Comparison of ENCODE assay signal across 8 cellular contexts in the genomic region with DNA sequence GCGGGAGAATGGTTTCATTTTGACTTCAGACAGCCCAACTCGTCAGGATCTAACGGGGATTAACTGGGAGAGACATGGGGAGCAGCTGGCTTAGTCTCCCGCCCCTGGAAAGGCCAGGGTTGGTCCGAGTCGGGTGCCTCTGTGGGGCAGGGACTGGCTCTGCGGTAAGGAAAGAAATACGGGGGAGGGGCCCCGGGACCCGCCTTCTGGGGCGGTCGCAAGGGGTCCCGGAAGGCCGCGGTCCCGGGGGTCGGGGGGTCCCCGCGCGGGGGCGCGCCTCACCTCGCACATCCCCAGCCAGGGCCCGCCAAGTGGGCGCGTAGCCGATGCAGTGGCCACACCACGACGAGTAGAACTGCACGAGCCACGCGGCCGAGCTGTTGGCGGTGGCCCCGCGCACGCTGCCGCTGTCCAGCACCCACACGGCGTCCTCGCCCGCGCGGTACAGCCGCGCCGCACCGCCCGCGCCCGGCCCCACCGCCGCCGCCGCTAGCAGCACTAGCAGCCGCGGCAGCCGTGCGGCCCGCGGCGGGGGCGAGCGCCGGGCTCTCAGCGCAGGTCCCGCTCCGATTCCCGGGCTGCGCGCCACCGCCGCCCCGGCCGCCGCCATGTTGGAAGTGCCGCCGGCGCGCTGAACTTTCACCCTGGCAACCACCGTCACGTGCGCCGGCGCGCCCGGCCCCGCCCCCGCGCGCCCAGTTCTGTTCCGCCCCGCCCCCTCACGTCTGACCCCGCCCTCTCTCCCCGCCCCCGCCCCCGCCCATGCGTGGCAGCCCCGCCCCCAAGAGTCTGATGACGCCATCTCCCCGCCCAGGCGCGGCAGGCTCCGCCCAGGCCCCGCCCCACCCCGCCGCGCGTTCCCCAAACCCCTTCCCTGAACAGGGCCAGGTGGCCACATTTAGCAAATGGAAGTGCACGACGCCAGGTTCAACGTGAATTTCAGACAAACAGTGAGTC. TPM values are rescaled to one million over a fixed set of nuclear protein-coding genes. Genes with fewer than 3 reads are reported as not detected.
DNase-seq lines count a peak whose midpoint lies in the region; FAIRE-seq and TF ChIP-seq lines count a peak whose summit lies in the region.

Gene QSOX2, minus strand, starts transcription at position 619 of the 957 bp plus-strand sequence. Its CDS starts 9 bp downstream, at position 610.

- 0 to 1% methylated on average over 68 to 113 of the region's 113 CpGs for WGBS in esophagus, 2 donors

- POLR2A ChIA-PET in PC-9 (lab: Charles Lee; ENCODE audit: unreplicated experiment), result interaction anchor here (0.8 kb wide), 1 partner anchor 16 kb away, joined by 7 read pairs; no protein-coding TSS in a partner anchor

- H3F3A ChIP-seq in PC-9 (ENCODE audit: insufficient read depth, low read depth), result peaks cover 6% of the 10 kb centered on the region; the same call in 1 of the 2 replicates

- peaks cover 46% of the 10 kb centered on the region for H3K4me1 Mint-ChIP-seq in activated T-cell treated with anti-CD3 and anti-CD28 coated beads, Interleukin-2, amount 50 U/mL, for 24 hours (ENCODE audit: low read depth)

- intact Hi-C loops in PC-9 (cut with micrococcal nuclease; ENCODE audit: unreplicated experiment), result loop anchor here (1.0 kb wide), 1 partner anchor 17 kb away; no protein-coding TSS in a partner anchor

- H3K9me2 ChIP-seq in PC-9 (ENCODE audit: insufficient read depth), result no peaks in the 10 kb centered on the region

- H3K79me2 ChIP-seq in PC-9 (ENCODE audit: low read depth), result peaks cover 48% of the 10 kb centered on the region

- peak within 1 kb of the TSS; percentile 54; the same call in 1 of the 2 replicates for H2AFZ ChIP-seq in PC-9

- CTCF ChIA-PET in PC-9 (lab: Charles Lee), result interaction anchor here (0.8 kb wide), 1 partner anchor 17 kb away, joined by 3 read pairs; no protein-coding TSS in a partner anchor

- no peak for TF ChIP-seq CTCF in PC-9 (conservative IDR thresholded peaks at IDR 0.05)

- FAIRE-seq in GM19239 (lab: Jason Lieb, UNC), result no peak

- H3K36me3 Mint-ChIP-seq in activated T-cell treated with anti-CD3 and anti-CD28 coated beads, Interleukin-2, amount 50 U/mL, for 24 hours (ENCODE audit: low read depth), result peaks cover 41% of the 10 kb centered on the region

- H3K36me3 ChIP-seq in HUES6 (ENCODE audit: control insufficient read depth, insufficient read depth, low read length) (no peaks in the 10 kb centered on the region), PC-9 (ENCODE audit: low read depth) (no peaks in the 10 kb centered on the region), esophagus (ENCODE audit: control insufficient read depth in 2 of 2, insufficient read depth in 2 of 2, low read length in 1 of 2) (no peaks in the 10 kb centered on the region), muscle layer of colon (ENCODE audit: insufficient read depth, low read length) (no peaks in the 10 kb centered on the region)

- no peaks in the 10 kb centered on the region for H3K27me3 Mint-ChIP-seq in activated T-cell treated with anti-CD3 and anti-CD28 coated beads, Interleukin-2, amount 50 U/mL, for 24 hours

- H3K4me3 ChIP-seq in HUES6 (ENCODE audit: low read depth, low read length) (peak within 1 kb of the TSS; percentile 61), PC-9 (peak within 1 kb of the TSS; percentile 97), esophagus (ENCODE audit: low read depth in 1 of 2, low read length in 2 of 2) (peak within 1 kb of the TSS; percentile 81 to 87), muscle layer of colon (ENCODE audit: low read depth in 1 of 2, low read length in 2 of 2) (peak within 1 kb of the TSS; percentile 60)

- H3K4me1 ChIP-seq in HUES6 (ENCODE audit: control insufficient read depth, insufficient read depth, low read length) (peaks cover 43% of the 10 kb centered on the region), PC-9 (replicated peaks; ENCODE audit: insufficient read depth) (peaks cover 12% of the 10 kb centered on the region), esophagus (ENCODE audit: control insufficient read depth in 2 of 2, insufficient read depth in 2 of 2, low read length in 1 of 2) (peaks cover 0 to 15% of the 10 kb centered on the region in 2 donors), muscle layer of colon (ENCODE audit: insufficient read depth, low read length) (peaks cover 17% of the 10 kb centered on the region)

- DNase-seq in Ammon's horn (ENCODE audit: low spot score), result peak; percentile 90
- peak; percentile 91 for DNase-seq in GM19239 (ENCODE audit: insufficient read length, low spot score)
- peak in 1 of 2 experiments; percentile 85 for DNase-seq in PC-9
- peak; percentile 89 for DNase-seq in activated T-cell treated with anti-CD3 and anti-CD28 coated beads, Interleukin-2, amount 50 U/mL, for 24 hours
- DNase-seq in stimulated activated CD8-positive, alpha-beta memory T cell treated with anti-CD3 and anti-CD28 coated beads, Interleukin-4, amount 100 ng/mL, for 48 hours, result peak; percentile 87

- no peak within 1 kb of the TSS for H3K27ac ChIP-seq in HUES6 (ENCODE audit: low read depth, low read length)
- H3K27ac ChIP-seq in PC-9, result peak within 1 kb of the TSS; percentile 49; the same call in 1 of the 2 replicates
- peak within 1 kb of the TSS in 1 of 2 donors; percentile 33 for H3K27ac ChIP-seq in esophagus (ENCODE audit: low read depth in 2 of 2, low read length in 1 of 2)
- peak within 1 kb of the TSS; percentile 61 for H3K27ac ChIP-seq in muscle layer of colon (ENCODE audit: low read depth, low read length)

- H3K9me3 ChIP-seq in HUES6 (ENCODE audit: control insufficient read depth, insufficient read depth, low read depth, low read length) (no peaks in the 10 kb centered on the region), PC-9 (ENCODE audit: insufficient read depth, low read depth) (no peaks in the 10 kb centered on the region), esophagus (ENCODE audit: control insufficient read depth in 2 of 2, insufficient read depth in 1 of 2, low read depth in 1 of 2, low read length in 1 of 2) (no peaks in the 10 kb centered on the region), muscle layer of colon (ENCODE audit: low read length) (no peaks in the 10 kb centered on the region)

- peaks cover 43% of the 10 kb centered on the region for H4K20me1 ChIP-seq in PC-9 (ENCODE audit: insufficient read depth)

- BruUV-seq in PC-9 (replicated peaks; lab: Mats Ljungman, UMichigan), result no TSS peak

- H3K27me3 ChIP-seq in HUES6 (ENCODE audit: control insufficient read depth, insufficient read depth, low read length) (no peaks in the 10 kb centered on the region), PC-9 (ENCODE audit: insufficient read depth, low read depth) (peaks cover 26% of the 10 kb centered on the region; the same call in 1 of the 2 replicates), esophagus (ENCODE audit: control insufficient read depth in 1 of 2, insufficient read depth in 2 of 2, low read length in 2 of 2) (no peaks in the 10 kb centered on the region), muscle layer of colon (ENCODE audit: control insufficient read depth in 1 of 2, insufficient read depth in 2 of 2, low read length in 2 of 2) (no peaks in the 10 kb centered on the region)

- H3K4me2 ChIP-seq in PC-9, result peak within 1 kb of the TSS; percentile 100

- peak within 1 kb of the TSS; percentile 89 for H3K4me3 Mint-ChIP-seq in activated T-cell treated with anti-CD3 and anti-CD28 coated beads, Interleukin-2, amount 50 U/mL, for 24 hours

- no peaks in the 10 kb centered on the region for H3K9me3 Mint-ChIP-seq in activated T-cell treated with anti-CD3 and anti-CD28 coated beads, Interleukin-2, amount 50 U/mL, for 24 hours

- peak within 1 kb of the TSS; percentile 41 for H3K9ac ChIP-seq in HUES6 (ENCODE audit: low read length)
- H3K9ac ChIP-seq in muscle layer of colon (ENCODE audit: low read length), result peak within 1 kb of the TSS; percentile 64

- peak within 1 kb of the TSS; percentile 95 for H3K27ac Mint-ChIP-seq in activated T-cell treated with anti-CD3 and anti-CD28 coated beads, Interleukin-2, amount 50 U/mL, for 24 hours

RNA-seq across cellular contexts. Expression of gene QSOX2, which starts in this region (rescaled TPM):
- total RNA-seq in PC-9 (2021), result 34.6 and 40.8 TPM in 2 replicates
- polyA plus RNA-seq in esophagus, result 1 to 10 TPM; 2.6 to 3.6 TPM
